In genomic region chr17:50459081-50459676, GRCh38 we compare ENCODE assay signal across 1 cellular context.
TF ChIP-seq lines count a peak whose summit lies in the region.

No MANE protein-coding gene starts in this region.

TF ChIP-seq in HEK293, 187 proteins besides CTCF, POLR2A, EP300 and RAD21 (continued from another document and continues in another):
- TF ChIP-seq ZNF692 (tag by site-specific recombination; IDR thresholded peaks at IDR 0.05): peak; percentile 78
- no peak for TF ChIP-seq ZNF544 (tag by site-specific recombination; IDR thresholded peaks at IDR 0.05)
- TF ChIP-seq ZNF280C (tag by site-specific recombination; IDR thresholded peaks at IDR 0.05): no peak
- TF ChIP-seq KLF7 (tag by site-specific recombination; IDR thresholded peaks at IDR 0.05; ENCODE audit: borderline replicate concordance): no peak
- no peak for TF ChIP-seq ZNF404 (tag by site-specific recombination; IDR thresholded peaks at IDR 0.05)
- no peak for TF ChIP-seq ZSCAN30 (tag by site-specific recombination; IDR thresholded peaks at IDR 0.05)
- TF ChIP-seq HOXA7 (CRISPR knock-in tag; IDR thresholded peaks at IDR 0.05; ENCODE audit: borderline replicate concordance): no peak
- TF ChIP-seq ZNF248 (tag by site-specific recombination; IDR thresholded peaks at IDR 0.05): no peak
- no peak for TF ChIP-seq ZBTB11 (tag by site-specific recombination; conservative IDR thresholded peaks at IDR 0.05; ENCODE audit: low read depth)
- no peak for TF ChIP-seq ELK4 (IDR thresholded peaks at IDR 0.05; ENCODE audit: borderline replicate concordance, low read depth, low read length)
- peak; percentile 84 for TF ChIP-seq GLIS1 (tag by site-specific recombination; IDR thresholded peaks at IDR 0.05)
- TF ChIP-seq SCRT1 (tag by site-specific recombination; IDR thresholded peaks at IDR 0.05; ENCODE audit: borderline replicate concordance): no peak
- no peak for TF ChIP-seq ZNF48 (tag by site-specific recombination; IDR thresholded peaks at IDR 0.05)
- TF ChIP-seq ZNF155 (tag by site-specific recombination; IDR thresholded peaks at IDR 0.05): no peak
- TF ChIP-seq KLF9 (tag by site-specific recombination; IDR thresholded peaks at IDR 0.05; ENCODE audit: low read depth): no peak
- no peak; the same call in 1 of the 2 replicates for TF ChIP-seq ZNF518A (tag by site-specific recombination; conservative IDR thresholded peaks at IDR 0.05; ENCODE audit: low read depth)
- peak; percentile 98 for TF ChIP-seq ZNF394 (tag by site-specific recombination; IDR thresholded peaks at IDR 0.05; ENCODE audit: borderline replicate concordance)
- TF ChIP-seq ZFP37 (tag by site-specific recombination; IDR thresholded peaks at IDR 0.05): no peak
- peak; percentile 64 for TF ChIP-seq ZNF398 (tag by site-specific recombination; IDR thresholded peaks at IDR 0.05)
- no peak for TF ChIP-seq ZXDB (tag by site-specific recombination; IDR thresholded peaks at IDR 0.05)
- TF ChIP-seq MEIS1 (CRISPR knock-in tag; IDR thresholded peaks at IDR 0.05; ENCODE audit: borderline replicate concordance): no peak
- no peak for TF ChIP-seq SCRT2 (tag by site-specific recombination; IDR thresholded peaks at IDR 0.05)
- TF ChIP-seq KLF17 (tag by site-specific recombination; IDR thresholded peaks at IDR 0.05): peak; percentile 40; the same call in 1 of the 2 replicates
- TF ChIP-seq ZNF266 (tag by site-specific recombination; IDR thresholded peaks at IDR 0.05; ENCODE audit: low read depth): no peak
- TF ChIP-seq SP7 (tag by site-specific recombination; IDR thresholded peaks at IDR 0.05): peak; percentile 70
- no peak for TF ChIP-seq ZNF664 (tag by site-specific recombination; IDR thresholded peaks at IDR 0.05)
- no peak for TF ChIP-seq ZNF488 (tag by site-specific recombination; IDR thresholded peaks at IDR 0.05)
- no peak for TF ChIP-seq ZNF791 (tag by site-specific recombination; IDR thresholded peaks at IDR 0.05)
- TF ChIP-seq ZNF677 (tag by site-specific recombination; IDR thresholded peaks at IDR 0.05): no peak
- no peak for TF ChIP-seq ZNF639 (tag by site-specific recombination; IDR thresholded peaks at IDR 0.05)
- no peak for TF ChIP-seq ZNF10 (tag by site-specific recombination; IDR thresholded peaks at IDR 0.05)
- no peak for TF ChIP-seq ZFP41 (tag by site-specific recombination; IDR thresholded peaks at IDR 0.05; ENCODE audit: borderline replicate concordance)
- TF ChIP-seq GFI1B (tag by site-specific recombination; IDR thresholded peaks at IDR 0.05): no peak
- TF ChIP-seq ZFP69B (tag by site-specific recombination; IDR thresholded peaks at IDR 0.05): peak; percentile 55; the same call in 1 of the 2 replicates
- no peak for TF ChIP-seq ZNF658 (tag by site-specific recombination; IDR thresholded peaks at IDR 0.05)
- TF ChIP-seq INSM2 (tag by site-specific recombination; IDR thresholded peaks at IDR 0.05): peak; percentile 60; the same call in 1 of the 2 replicates
- no peak for TF ChIP-seq ZNF830 (tag by site-specific recombination; IDR thresholded peaks at IDR 0.05; ENCODE audit: low read depth)
- TF ChIP-seq ZNF366 (tag by site-specific recombination; conservative IDR thresholded peaks at IDR 0.05): peak; percentile 68
- peak; percentile 69 for TF ChIP-seq ZBTB17 (tag by site-specific recombination; IDR thresholded peaks at IDR 0.05)
- TF ChIP-seq ZNF341 (tag by site-specific recombination; IDR thresholded peaks at IDR 0.05; ENCODE audit: low read depth): no peak
- TF ChIP-seq ZNF175 (tag by site-specific recombination; IDR thresholded peaks at IDR 0.05): no peak
- TF ChIP-seq ZSCAN16 (tag by site-specific recombination; IDR thresholded peaks at IDR 0.05): no peak
- TF ChIP-seq ZBTB8A (tag by site-specific recombination; IDR thresholded peaks at IDR 0.05): no peak
